Comparison of ENCODE assay signal across 6 cellular contexts in genomic region chr3:54028372-54028771, GRCh38.
"Had no signal": no experiment of that assay in that cellular context is flagged by ENCODE, and none has a peak within 500 bp of the region (broad histone marks: within the 10 kb centered on the region; RNA-seq: fewer than 3 reads in every experiment).

No MANE protein-coding gene starts in this region.

- ATAC-seq: K562 had no signal

- H3K27ac ChIP-seq: HL-60 had no signal

- FAIRE-seq: HTR-8/SVneo, K562 had no signal

- DNase-seq: IMR-90, KBM-7, KG1 had no signal

- H3K4me3 ChIP-seq: K562 had no signal
